In genomic region chr2:233389601-233390125, GRCh38 we compare ENCODE assay signal across 22 cellular contexts. TPM values are rescaled to one million over a fixed set of nuclear protein-coding genes. Genes with fewer than 3 reads are reported as not detected.
A peak's percentile ranks its signal among the peaks of the same experiment; 100 is the strongest.
DNase-seq lines count a peak whose midpoint lies in the region; ATAC-seq, FAIRE-seq and TF ChIP-seq lines count a peak whose summit lies in the region.
"Had no signal": no experiment of that assay in that cellular context is flagged by ENCODE, and none has a peak within 500 bp of the region (broad histone marks: within the 10 kb centered on the region; RNA-seq: fewer than 3 reads in every experiment).

No MANE protein-coding gene starts in this region.

- H3K4me3 Mint-ChIP-seq in activated T-cell treated with anti-CD3 and anti-CD28 coated beads, Interleukin-2, amount 50 U/mL, for 24 hours, result no peak overlapping the region
- no peak overlapping the region for H3K4me3 Mint-ChIP-seq in activated T-cell treated with anti-CD3 and anti-CD28 coated beads, Interleukin-2, amount 50 U/mL, for 72 hours
- H3K4me3 Mint-ChIP-seq in activated CD8-positive, alpha-beta T cell treated with anti-CD3 and anti-CD28 coated beads for 36 hours, result no peak overlapping the region
- H3K4me3 Mint-ChIP-seq in naive B cell, result no peak overlapping the region

- POLR2A ChIA-PET in activated CD8-positive, alpha-beta T cell treated with anti-CD3 and anti-CD28 coated beads for 36 hours (lab: Charles Lee), result interaction anchor here (0.6 kb wide), 1 partner anchor 617 kb away, joined by 3 read pairs; no protein-coding TSS in a partner anchor

- H3K27me3 ChIP-seq in thoracic aorta (replicated peaks; ENCODE audit: insufficient read depth) (no peaks in the 10 kb centered on the region), upper lobe of right lung (no peaks in the 10 kb centered on the region)
- H3K27me3 ChIP-seq: colonic mucosa, left lung, vagina had no signal

- no peak for FAIRE-seq in GM12891 (lab: Jason Lieb, UNC)
- FAIRE-seq: endometrium had no signal

- H3K36me3 ChIP-seq in thoracic aorta (no peaks in the 10 kb centered on the region), upper lobe of right lung (peaks cover 23% of the 10 kb centered on the region)
- H3K36me3 ChIP-seq: colonic mucosa had no signal

- no peak for TF ChIP-seq CTCF in activated CD8-positive, alpha-beta T cell treated with anti-CD3 and anti-CD28 coated beads for 36 hours (IDR thresholded peaks at IDR 0.05)
- TF ChIP-seq CTCF in thoracic aorta (IDR thresholded peaks at IDR 0.05), result no peak
- no peak for TF ChIP-seq CTCF in upper lobe of right lung (IDR thresholded peaks at IDR 0.05)

- H3K4me3 ChIP-seq in thoracic aorta, result no peak overlapping the region
- H3K4me3 ChIP-seq in upper lobe of right lung, result no peak overlapping the region
- H3K4me3 ChIP-seq: colonic mucosa, left lung, vagina had no signal

- TF ChIP-seq POLR2A in GM12891 (IDR thresholded peaks at IDR 0.05; ENCODE audit: low read depth, low read length), result no peak

- no peaks in the 10 kb centered on the region for H3K27me3 Mint-ChIP-seq in activated T-cell treated with anti-CD3 and anti-CD28 coated beads, Interleukin-2, amount 50 U/mL, for 24 hours
- H3K27me3 Mint-ChIP-seq in activated T-cell treated with anti-CD3 and anti-CD28 coated beads, Interleukin-2, amount 50 U/mL, for 72 hours (ENCODE audit: low read depth), result no peaks in the 10 kb centered on the region
- H3K27me3 Mint-ChIP-seq in activated CD8-positive, alpha-beta T cell treated with anti-CD3 and anti-CD28 coated beads for 36 hours, result no peaks in the 10 kb centered on the region
- H3K27me3 Mint-ChIP-seq in naive B cell, result no peaks in the 10 kb centered on the region

- H3K27ac Mint-ChIP-seq in activated T-cell treated with anti-CD3 and anti-CD28 coated beads, Interleukin-2, amount 50 U/mL, for 24 hours, result peak overlapping the region; percentile 49
- H3K27ac Mint-ChIP-seq in activated T-cell treated with anti-CD3 and anti-CD28 coated beads, Interleukin-2, amount 50 U/mL, for 72 hours, result no peak overlapping the region
- peak overlapping the region; percentile 65 for H3K27ac Mint-ChIP-seq in activated CD8-positive, alpha-beta T cell treated with anti-CD3 and anti-CD28 coated beads for 36 hours
- peak overlapping the region in 4 of 6 donors; percentile 84 to 91 (median 88) for H3K27ac Mint-ChIP-seq in naive B cell

- H3K36me3 Mint-ChIP-seq in activated T-cell treated with anti-CD3 and anti-CD28 coated beads, Interleukin-2, amount 50 U/mL, for 24 hours (ENCODE audit: low read depth), result peaks cover 75% of the 10 kb centered on the region
- H3K36me3 Mint-ChIP-seq in activated T-cell treated with anti-CD3 and anti-CD28 coated beads, Interleukin-2, amount 50 U/mL, for 72 hours (ENCODE audit: insufficient read depth in 2 of 2), result peaks cover 0 to 12% of the 10 kb centered on the region in 2 donors
- H3K36me3 Mint-ChIP-seq in activated CD8-positive, alpha-beta T cell treated with anti-CD3 and anti-CD28 coated beads for 36 hours (ENCODE audit: low read depth), result peaks cover 44% of the 10 kb centered on the region
- H3K36me3 Mint-ChIP-seq in naive B cell, result peaks cover 0 to 11% of the 10 kb centered on the region in 2 donors

- H3K4me1 Mint-ChIP-seq in activated T-cell treated with anti-CD3 and anti-CD28 coated beads, Interleukin-2, amount 50 U/mL, for 24 hours (ENCODE audit: low read depth), result peaks cover 49% of the 10 kb centered on the region
- peaks cover 36% of the 10 kb centered on the region for H3K4me1 Mint-ChIP-seq in activated T-cell treated with anti-CD3 and anti-CD28 coated beads, Interleukin-2, amount 50 U/mL, for 72 hours (ENCODE audit: low read depth)
- H3K4me1 Mint-ChIP-seq in activated CD8-positive, alpha-beta T cell treated with anti-CD3 and anti-CD28 coated beads for 36 hours (ENCODE audit: low read depth), result peaks cover 54% of the 10 kb centered on the region
- H3K4me1 Mint-ChIP-seq in naive B cell, result peaks cover 42 to 68% (median 63%) of the 10 kb centered on the region in 3 donors

- ATAC-seq in activated T-cell treated with anti-CD3 and anti-CD28 coated beads, Interleukin-2, amount 50 U/mL, for 72 hours (replicated peaks in 1 of 2), result no peak
- ATAC-seq in activated CD8-positive, alpha-beta T cell treated with anti-CD3 and anti-CD28 coated beads for 36 hours, result no peak
- ATAC-seq in naive B cell (ENCODE audit: low read depth in 2 of 2), result no peak
- ATAC-seq in thoracic aorta (ENCODE audit: insufficient number of reproducible peaks, low FRiP score, low read depth), result no peak
- no peak for ATAC-seq in upper lobe of right lung
- ATAC-seq: activated CD4-positive, CD25-positive, alpha-beta regulatory T cell treated with anti-CD3 and anti-CD28 coated beads, Interleukin-2, amount 50 U/mL, for 24 hours; HCT116; left lung; SK-N-SH treated with all-trans-retinoic acid at 6 μM for 48 hours had no signal

- no peaks in the 10 kb centered on the region for H3K9me3 Mint-ChIP-seq in activated T-cell treated with anti-CD3 and anti-CD28 coated beads, Interleukin-2, amount 50 U/mL, for 24 hours
- H3K9me3 Mint-ChIP-seq in activated T-cell treated with anti-CD3 and anti-CD28 coated beads, Interleukin-2, amount 50 U/mL, for 72 hours, result no peaks in the 10 kb centered on the region
- no peaks in the 10 kb centered on the region for H3K9me3 Mint-ChIP-seq in activated CD8-positive, alpha-beta T cell treated with anti-CD3 and anti-CD28 coated beads for 36 hours
- no peaks in the 10 kb centered on the region for H3K9me3 Mint-ChIP-seq in naive B cell

- DNase-seq in activated T-cell treated with anti-CD3 and anti-CD28 coated beads, Interleukin-2, amount 50 U/mL, for 24 hours, result no peak
- no peak for DNase-seq in activated T-cell treated with anti-CD3 and anti-CD28 coated beads, Interleukin-2, amount 50 U/mL, for 72 hours
- DNase-seq in activated CD8-positive, alpha-beta T cell treated with anti-CD3 and anti-CD28 coated beads for 36 hours, result no peak
- DNase-seq in naive B cell, result no peak
- no peak for DNase-seq in thoracic aorta (ENCODE audit: low spot score)
- no peak for DNase-seq in GM12891 (ENCODE audit: insufficient read length, low spot score)
- no peak for DNase-seq in retina
- DNase-seq in upper lobe of right lung, result no peak
- DNase-seq: 8988T; colonic mucosa; EL; Karpas-422; left lung; NCI-H1048; NCI-H2029 treated with DMSO at 0.1 percent for 48 hours; stimulated activated CD4-positive, alpha-beta T cell treated with anti-CD3 and anti-CD28 coated beads, Interleukin-1b, Interleukin-23, amount 100 ng/mL, for 48 hours had no signal

- H3K9me3 ChIP-seq in thoracic aorta, result no peaks in the 10 kb centered on the region
- no peaks in the 10 kb centered on the region for H3K9me3 ChIP-seq in upper lobe of right lung
- H3K9me3 ChIP-seq: colonic mucosa, left lung, vagina had no signal

- H3K4me1 ChIP-seq in thoracic aorta (ENCODE audit: control insufficient read depth in 1 of 2, low read depth in 2 of 2), result peaks cover 9 to 56% of the 10 kb centered on the region in 2 donors
- H3K4me1 ChIP-seq in upper lobe of right lung, result peaks cover 33% of the 10 kb centered on the region
- H3K4me1 ChIP-seq: colonic mucosa had no signal

- H3K27ac ChIP-seq in thoracic aorta, result peak overlapping the region; percentile 0 to 12
- no peak overlapping the region for H3K27ac ChIP-seq in upper lobe of right lung
- H3K27ac ChIP-seq: colonic mucosa, left lung, parathyroid adenoma had no signal

- CTCF ChIA-PET in activated CD8-positive, alpha-beta T cell treated with anti-CD3 and anti-CD28 coated beads for 36 hours (lab: Charles Lee), result interaction anchor here (1.0 kb wide), 1 partner anchor 15 kb away, joined by 3 read pairs; no protein-coding TSS in a partner anchor

- intact Hi-C loops in activated CD8-positive, alpha-beta T cell treated with anti-CD3 and anti-CD28 coated beads for 36 hours (cut with micrococcal nuclease), result loop anchor here (10.0 kb wide), 1 partner anchor 55 kb away; no protein-coding TSS in a partner anchor
- intact Hi-C loops in upper lobe of right lung (cut with DNase I), result no loop called here

TF ChIP-seq in GM12891, 5 proteins besides CTCF, POLR2A, EP300 and RAD21:
- TF ChIP-seq TAF1 (IDR thresholded peaks at IDR 0.05; ENCODE audit: low read depth, low read length) (no peak), POU2F2 (IDR thresholded peaks at IDR 0.05; ENCODE audit: low read depth, low read length) (no peak), PAX5 (IDR thresholded peaks at IDR 0.05; ENCODE audit: insufficient read depth, low read length, severe bottlenecking) (no peak), POLR2AphosphoS5 (IDR thresholded peaks at IDR 0.05; ENCODE audit: low read depth, low read length) (no peak), SPI1 (IDR thresholded peaks at IDR 0.05; ENCODE audit: low read depth, low read length) (no peak)

RNA-seq across cellular contexts. Expression of gene DGKD, which starts 35.4 kb away (rescaled TPM):
- 10 to 100 TPM; 78.0 to 94.4 TPM for total RNA-seq in activated T-cell treated with anti-CD3 and anti-CD28 coated beads, Interleukin-2, amount 50 U/mL, for 72 hours
- total RNA-seq in activated CD8-positive, alpha-beta T cell treated with anti-CD3 and anti-CD28 coated beads for 36 hours, result 10 to 100 TPM; 89.6 to 99.5 TPM
- polyA plus RNA-seq in naive B cell (ENCODE audit: low read depth in 6 of 6), result 100 to 1,000 TPM in 1 of 6 donors, 10 to 100 TPM in 5; 38.0 to 111 (median 67.7) TPM
- 10 to 100 TPM; 47.3 to 47.9 TPM for total RNA-seq in thoracic aorta
- 53.7 TPM for polyA plus RNA-seq in GM12891 (2012; ENCODE audit: low read depth, missing spikeins)
- 86.7 TPM for total RNA-seq in upper lobe of right lung
